Comparison of ENCODE assay signal across 15 cellular contexts in the genomic region with DNA sequence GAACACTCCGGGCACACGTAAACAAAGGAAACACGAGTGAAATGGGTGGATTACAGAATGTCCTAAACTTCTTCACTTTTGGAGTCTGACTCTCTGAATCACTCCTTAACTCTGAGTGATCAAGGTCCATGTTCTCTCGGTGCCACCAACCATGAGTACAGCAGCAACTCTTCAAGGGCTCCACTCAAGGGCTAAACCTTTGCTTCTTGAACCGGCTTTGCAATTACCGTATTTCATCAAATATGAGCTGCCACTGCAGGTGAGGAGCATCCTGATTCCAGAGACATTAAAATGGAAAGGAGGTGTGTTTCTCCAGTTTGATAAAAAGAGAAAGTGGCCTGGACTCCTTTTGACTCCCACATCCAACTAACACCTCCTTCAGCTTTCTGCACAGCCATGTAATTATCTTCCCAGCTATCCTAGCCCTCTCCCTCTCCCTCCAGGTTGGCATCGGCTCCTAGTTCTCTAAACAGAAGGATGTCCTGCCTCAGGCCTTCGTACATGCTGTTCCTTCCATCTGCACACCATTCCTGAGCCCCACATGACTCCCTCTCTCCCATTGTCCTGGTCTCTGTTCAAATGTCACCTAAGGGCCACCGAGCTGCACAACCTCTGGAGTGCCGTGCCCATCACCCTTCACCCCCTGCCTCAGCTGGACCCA.
A peak's percentile ranks its signal among the peaks of the same experiment; 100 is the strongest.
DNase-seq lines count a peak whose midpoint lies in the region; ATAC-seq and TF ChIP-seq lines count a peak whose summit lies in the region.
"Had no signal": no experiment of that assay in that cellular context is flagged by ENCODE, and none has a peak within 500 bp of the region (broad histone marks: within the 10 kb centered on the region; RNA-seq: fewer than 3 reads in every experiment).

No MANE protein-coding gene starts in this region.

- H3K9me3 ChIP-seq in right cardiac atrium (ENCODE audit: control insufficient read depth, low read length) (no peaks in the 10 kb centered on the region), right atrium auricular region (no peaks in the 10 kb centered on the region), left lung (no peaks in the 10 kb centered on the region), thyroid gland (no peaks in the 10 kb centered on the region)
- H3K9me3 ChIP-seq: HAP-1 had no signal

- H3K27ac ChIP-seq in right cardiac atrium (ENCODE audit: low read length), result no peak overlapping the region
- no peak overlapping the region for H3K27ac ChIP-seq in right atrium auricular region
- no peak overlapping the region for H3K27ac ChIP-seq in left lung
- no peak overlapping the region for H3K27ac ChIP-seq in thyroid gland
- H3K27ac ChIP-seq: GM23248 had no signal

- ATAC-seq in right cardiac atrium (no peak), left lung (peak; percentile 69), GM18502 (IDR thresholded peaks at IDR 0.05; ENCODE audit: poor library complexity, unreplicated experiment) (no peak)

- no peak for TF ChIP-seq POLR2A in thyroid gland (IDR thresholded peaks at IDR 0.05)

- intact Hi-C loops in right cardiac atrium (cut with DNase I), result loop anchor here in 3 of 4 donors (5.0 kb wide), 2 partner anchors 193 to 198 kb away; no protein-coding TSS in a partner anchor
- intact Hi-C loops in left lung (cut with DNase I), result loop anchor here in 1 of 2 donors (5.0 kb wide), 1 partner anchor 198 kb away; no protein-coding TSS in a partner anchor
- intact Hi-C loops in thyroid gland (cut with DNase I), result loop anchor here (5.0 kb wide), 1 partner anchor 193 kb away; no protein-coding TSS in a partner anchor

- DNase-seq in right cardiac atrium (peak in 2 of 3 donors; percentile 1 to 7), right atrium auricular region (ENCODE audit: low spot score) (no peak), NCI-H510A (lab: John Stamatoyannopoulos, UW) (peak; percentile 22), left lung (no peak), thyroid gland (peak; percentile 51 to 64), SIG-M5 (lab: John Stamatoyannopoulos, UW) (no peak), ACHN (no peak)
- DNase-seq: GM23248, Karpas-422, NCI-H1417 treated with DMSO at 0.1 percent for 48 hours, NCI-H187, NCI-H345, T-cell had no signal

- no peak for TF ChIP-seq CTCF in right atrium auricular region (IDR thresholded peaks at IDR 0.05)
- TF ChIP-seq CTCF in left lung (IDR thresholded peaks at IDR 0.05), result no peak
- no peak for TF ChIP-seq CTCF in thyroid gland (IDR thresholded peaks at IDR 0.05)

- no peaks in the 10 kb centered on the region for H3K36me3 ChIP-seq in right atrium auricular region
- H3K36me3 ChIP-seq in left lung, result no peaks in the 10 kb centered on the region
- no peaks in the 10 kb centered on the region for H3K36me3 ChIP-seq in thyroid gland
- H3K36me3 ChIP-seq: HAP-1 had no signal

- no peaks in the 10 kb centered on the region for H3K27me3 ChIP-seq in right cardiac atrium (ENCODE audit: control insufficient read depth, insufficient read depth)
- no peaks in the 10 kb centered on the region for H3K27me3 ChIP-seq in right atrium auricular region
- H3K27me3 ChIP-seq in left lung, result no peaks in the 10 kb centered on the region
- H3K27me3 ChIP-seq in thyroid gland, result no peaks in the 10 kb centered on the region

- in situ Hi-C loops in ACHN (cut with HindIII; ENCODE audit: low pct_ligation_motif_present, low pct_unique_long_range_greater_than_20kb, low sequenced_read_pairs), result loop anchor here (25.0 kb wide), 1 partner anchor 188 kb away; no protein-coding TSS in a partner anchor

- 81% methylated on average over 10 of the region's 10 CpGs for WGBS in right cardiac atrium
- WGBS in thyroid gland, 2 donors, result 50 to 60% methylated on average over 10 of the region's 10 CpGs

- H3K4me1 ChIP-seq in right cardiac atrium (ENCODE audit: control insufficient read depth, insufficient read depth, low read length), result peaks cover 4% of the 10 kb centered on the region
- peaks cover 0 to 21% of the 10 kb centered on the region in 2 donors for H3K4me1 ChIP-seq in right atrium auricular region
- peaks cover 7 to 35% of the 10 kb centered on the region in 2 donors for H3K4me1 ChIP-seq in left lung
- H3K4me1 ChIP-seq in thyroid gland, result peaks cover 0 to 7% of the 10 kb centered on the region in 2 donors
- H3K4me1 ChIP-seq: HAP-1 had no signal

- no peak overlapping the region for H3K4me3 ChIP-seq in right cardiac atrium (ENCODE audit: low read length)
- H3K4me3 ChIP-seq in right atrium auricular region, result no peak overlapping the region
- no peak overlapping the region for H3K4me3 ChIP-seq in left lung
- no peak overlapping the region for H3K4me3 ChIP-seq in thyroid gland (replicated peaks in 1 of 3)
- H3K4me3 ChIP-seq: GM23248, HAP-1 had no signal

Comparison
In these comparisons a context has a peak if more than half of its experiments do, and no peak if none do; other contexts are left out.
1. DNase-seq: peak in right cardiac atrium (2 of 3), NCI-H510A (single experiment) and thyroid gland (2 of 2); none in right atrium auricular region (single experiment), left lung (0 of 2), SIG-M5 (single experiment) and ACHN (single experiment).